ENCODE assay signal across 12 cellular contexts in the genomic region with DNA sequence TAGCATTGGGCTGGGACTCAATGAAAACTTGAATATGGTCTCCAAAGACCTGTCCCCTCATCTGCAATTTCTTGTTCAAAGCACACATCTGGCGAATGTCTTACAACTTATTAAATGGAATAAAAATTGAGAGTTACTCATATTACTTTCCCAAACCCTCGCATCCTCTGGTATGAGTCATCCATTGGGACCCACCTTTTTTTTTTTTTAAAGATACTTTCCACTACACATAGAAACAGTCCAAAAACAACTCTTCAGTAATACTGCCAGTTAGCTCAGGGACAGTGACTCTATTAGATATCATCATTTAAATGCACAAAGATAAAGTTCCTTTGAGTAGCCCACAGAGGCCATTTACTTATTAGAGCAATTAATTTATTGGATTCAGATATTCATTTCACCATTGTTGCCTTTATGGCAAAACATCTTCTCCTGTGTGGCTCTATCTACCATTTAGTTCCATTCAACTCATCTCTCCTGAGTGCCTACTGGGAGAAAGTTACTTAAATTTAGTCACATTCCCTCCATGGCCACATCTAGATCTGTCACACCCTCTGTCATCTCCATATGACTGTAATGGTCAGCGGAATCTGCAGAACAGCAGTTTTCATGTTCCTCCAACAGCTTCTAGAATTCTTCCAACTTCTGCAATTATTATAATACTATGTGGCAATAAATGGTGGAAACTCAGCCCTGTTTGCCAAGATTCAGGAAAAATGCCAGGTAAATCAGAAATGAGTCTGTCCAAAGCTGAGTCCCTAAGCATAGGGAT.
DNase-seq lines count a peak whose midpoint lies in the region; ATAC-seq and TF ChIP-seq lines count a peak whose summit lies in the region.
"Had no signal": no experiment of that assay in that cellular context is flagged by ENCODE, and none has a peak within 500 bp of the region (broad histone marks: within the 10 kb centered on the region; RNA-seq: fewer than 3 reads in every experiment).

No MANE protein-coding gene starts in this region.

- H3K27me3 ChIP-seq in GM23248 (replicated peaks; ENCODE audit: insufficient read depth) (no peaks in the 10 kb centered on the region), foreskin keratinocyte (no peaks in the 10 kb centered on the region)
- H3K27me3 ChIP-seq: Peyer's patch, uterus had no signal

- TF ChIP-seq CTCF in AG10803 (conservative IDR thresholded peaks at IDR 0.05; ENCODE audit: low read length) (no peak), foreskin keratinocyte (conservative IDR thresholded peaks at IDR 0.05) (no peak)

- H3K27ac ChIP-seq in GM23248 (no peak overlapping the region), foreskin keratinocyte (peak overlapping the region; percentile 37)
- H3K27ac ChIP-seq: Peyer's patch, uterus had no signal

- no peak overlapping the region for H2AFZ ChIP-seq in GM23248

- peaks cover 85% of the 10 kb centered on the region for H3K4me1 Mint-ChIP-seq in activated naive CD8-positive, alpha-beta T cell treated with anti-CD3 and anti-CD28 coated beads for 36 hours

- no peaks in the 10 kb centered on the region for H3K79me2 ChIP-seq in GM23248 (ENCODE audit: insufficient read depth)

- peak; percentile 22 for DNase-seq in AG10803 (ENCODE audit: low read depth)
- peak; percentile 82 for DNase-seq in GM23248
- no peak for DNase-seq in activated naive CD8-positive, alpha-beta T cell treated with anti-CD3 and anti-CD28 coated beads for 36 hours
- DNase-seq in foreskin keratinocyte: peak in 1 of 2 donors; percentile 47
- no peak for DNase-seq in NCI-H187 treated with DMSO at 0.1 percent for 48 hours (lab: John Stamatoyannopoulos, UW)
- no peak for DNase-seq in 8988T
- DNase-seq: effector CD8-positive, alpha-beta T cell; Peyer's patch; uterus had no signal

- in situ Hi-C loops in GM23248 (cut with MboI): no loop called here

- H3K9me2 ChIP-seq in GM23248 (ENCODE audit: insufficient read depth): no peaks in the 10 kb centered on the region

- peak overlapping the region; percentile 96 for H3K27ac Mint-ChIP-seq in activated naive CD8-positive, alpha-beta T cell treated with anti-CD3 and anti-CD28 coated beads for 36 hours

- peak overlapping the region; percentile 13 for H3K4me2 ChIP-seq in GM23248 (ENCODE audit: unreplicated experiment)

- H3K36me3 Mint-ChIP-seq in activated naive CD8-positive, alpha-beta T cell treated with anti-CD3 and anti-CD28 coated beads for 36 hours: peaks cover 47% of the 10 kb centered on the region

- H3K9ac ChIP-seq in GM23248: no peak overlapping the region

- H3K27me3 Mint-ChIP-seq in activated naive CD8-positive, alpha-beta T cell treated with anti-CD3 and anti-CD28 coated beads for 36 hours: no peaks in the 10 kb centered on the region

- H4K20me1 ChIP-seq in GM23248 (ENCODE audit: insufficient read depth): no peaks in the 10 kb centered on the region

- H3K9me3 Mint-ChIP-seq in activated naive CD8-positive, alpha-beta T cell treated with anti-CD3 and anti-CD28 coated beads for 36 hours: peaks cover 2% of the 10 kb centered on the region

- 29 to 30% methylated on average over 3 of the region's 3 CpGs for WGBS in GM23248 (ENCODE audit: low coverage in 1 of 2, low lambda C conversion rate in 2 of 2, missing lambda C conversion rate in 2 of 2), 2 experiments

- ATAC-seq in foreskin keratinocyte (peak; percentile 48), GM21367 (IDR thresholded peaks at IDR 0.05; ENCODE audit: unreplicated experiment) (no peak), GM19467 (IDR thresholded peaks at IDR 0.05; ENCODE audit: unreplicated experiment) (no peak)

- no peaks in the 10 kb centered on the region for H3K9me3 ChIP-seq in GM23248 (ENCODE audit: low read depth)
- H3K9me3 ChIP-seq: HAP-1, Peyer's patch, uterus had no signal

- no peaks in the 10 kb centered on the region for H3K36me3 ChIP-seq in GM23248 (ENCODE audit: low read depth)
- H3K36me3 ChIP-seq: HAP-1, Peyer's patch, uterus had no signal

- H3K4me1 ChIP-seq in GM23248 (ENCODE audit: insufficient read depth): peaks cover 17% of the 10 kb centered on the region
- H3K4me1 ChIP-seq in foreskin keratinocyte: peaks cover 29% of the 10 kb centered on the region
- H3K4me1 ChIP-seq: HAP-1, Peyer's patch, uterus had no signal

- peaks cover 10% of the 10 kb centered on the region for H3F3A ChIP-seq in GM23248 (ENCODE audit: insufficient read depth)

- H3K4me3 ChIP-seq in AG10803 (ENCODE audit: low read length) (no peak overlapping the region), GM23248 (no peak overlapping the region)
- H3K4me3 ChIP-seq: HAP-1, Peyer's patch, uterus had no signal

- peak overlapping the region; percentile 32 for H3K4me3 Mint-ChIP-seq in activated naive CD8-positive, alpha-beta T cell treated with anti-CD3 and anti-CD28 coated beads for 36 hours

Comparison
In these comparisons a context has a peak if more than half of its experiments do, and no peak if none do; other contexts are left out.
1. DNase-seq: peak in AG10803 (single experiment) and GM23248 (single experiment); none in activated naive CD8-positive, alpha-beta T cell treated with anti-CD3 and anti-CD28 coated beads for 36 hours (single experiment), NCI-H187 treated with DMSO at 0.1 percent for 48 hours (single experiment) and 8988T (single experiment).